ENCODE assay signal across 19 cellular contexts in the genomic region with DNA sequence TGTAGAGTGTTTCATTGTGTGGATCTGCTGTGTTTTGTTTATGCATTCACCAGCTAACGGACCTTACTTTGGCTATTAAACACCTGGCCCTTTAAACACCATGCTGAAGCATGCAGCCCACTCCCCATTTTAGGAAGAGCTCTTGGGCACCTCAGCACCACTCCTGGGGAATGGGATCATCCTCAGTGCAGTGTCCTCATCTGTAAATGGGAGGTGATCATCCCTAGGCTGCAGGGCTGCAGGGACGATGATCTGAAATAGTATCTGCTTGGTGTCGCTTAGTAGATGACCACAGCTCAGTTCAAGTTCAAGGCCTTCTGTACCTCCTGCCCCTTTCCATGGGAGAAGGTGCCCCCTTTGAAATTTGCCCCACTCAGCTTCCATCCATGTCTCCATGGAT.
DNase-seq lines count a peak whose midpoint lies in the region; ATAC-seq and TF ChIP-seq lines count a peak whose summit lies in the region.
"Had no signal": no experiment of that assay in that cellular context is flagged by ENCODE, and none has a peak within 500 bp of the region (broad histone marks: within the 10 kb centered on the region; RNA-seq: fewer than 3 reads in every experiment).

No MANE protein-coding gene starts in this region.

- no peak for DNase-seq in Karpas-422
- peak; percentile 53 for DNase-seq in esophagus muscularis mucosa (ENCODE audit: extremely low spot score)
- DNase-seq in GM13976 (ENCODE audit: low spot score) = no peak
- no peak for DNase-seq in colonic mucosa
- DNase-seq in retina = no peak
- DNase-seq: 8988T; CD4-positive, alpha-beta T cell; DMS79 treated with DMSO at 0.1 percent for 48 hours; GF-D8; H7; HFFc6; KBM-7 had no signal

- H3K79me2 ChIP-seq in Karpas-422 (ENCODE audit: low read length) = no peaks in the 10 kb centered on the region

- TF ChIP-seq POLR2A in esophagus muscularis mucosa (IDR thresholded peaks at IDR 0.05; ENCODE audit: low read depth) = no peak

- peaks cover 40% of the 10 kb centered on the region for H3K4me1 Mint-ChIP-seq in nephron
- H3K4me1 Mint-ChIP-seq: IgD-negative memory B cell had no signal

- H3K9me3 ChIP-seq in BLaER1 (no peaks in the 10 kb centered on the region), Karpas-422 (ENCODE audit: low read length) (no peaks in the 10 kb centered on the region), esophagus muscularis mucosa (no peaks in the 10 kb centered on the region), colonic mucosa (no peaks in the 10 kb centered on the region)

- H3K4me3 ChIP-seq in BLaER1 (no peak overlapping the region), Karpas-422 (ENCODE audit: low read length) (peak overlapping the region; percentile 12; the same call in 1 of the 2 replicates), esophagus muscularis mucosa (no peak overlapping the region), colonic mucosa (no peak overlapping the region)
- H3K4me3 ChIP-seq: GM23338 had no signal

- TF ChIP-seq EP300 in esophagus muscularis mucosa (IDR thresholded peaks at IDR 0.05) = no peak

- no peak overlapping the region for H3K27ac ChIP-seq in BLaER1
- no peak overlapping the region for H3K27ac ChIP-seq in Karpas-422 (ENCODE audit: low read length)
- no peak overlapping the region for H3K27ac ChIP-seq in esophagus muscularis mucosa (replicated peaks in 1 of 4)
- no peak overlapping the region for H3K27ac ChIP-seq in colonic mucosa

- H4K20me1 ChIP-seq in BLaER1 = no peaks in the 10 kb centered on the region
- no peaks in the 10 kb centered on the region for H4K20me1 ChIP-seq in Karpas-422 (ENCODE audit: insufficient read depth, low read depth, low read length)

- no peaks in the 10 kb centered on the region for H3K9me2 ChIP-seq in Karpas-422 (replicated peaks; ENCODE audit: insufficient read depth, low read length)

- TF ChIP-seq CTCF in esophagus muscularis mucosa (IDR thresholded peaks at IDR 0.05) = no peak
- TF ChIP-seq CTCF in nephron (IDR thresholded peaks at IDR 0.05; ENCODE audit: unreplicated experiment in 3 of 3) = no peak
- no peak for TF ChIP-seq CTCF in GM13976 (IDR thresholded peaks at IDR 0.05; ENCODE audit: borderline replicate concordance, control extremely low read depth, extremely low read depth, insufficient read depth, missing control alignments)
- no peak for TF ChIP-seq CTCF in colonic mucosa (IDR thresholded peaks at IDR 0.05)

- intact Hi-C loops in esophagus muscularis mucosa (cut with DNase I) (no loop called here), colonic mucosa (cut with DNase I) (no loop called here)

- H3K4me1 ChIP-seq in BLaER1 (peaks cover 25% of the 10 kb centered on the region), Karpas-422 (ENCODE audit: low read length) (peaks cover 24% of the 10 kb centered on the region), esophagus muscularis mucosa (peaks cover 0 to 20% (median 6%) of the 10 kb centered on the region in 4 donors), colonic mucosa (no peaks in the 10 kb centered on the region)

- H3K27ac Mint-ChIP-seq in nephron = peak overlapping the region in 2 of 3 experiments; percentile 12 to 52
- H3K27ac Mint-ChIP-seq: CD4-positive, alpha-beta T cell; GM23338; HFFc6; IgD-negative memory B cell had no signal

- ATAC-seq in GM18909 (IDR thresholded peaks at IDR 0.05; ENCODE audit: poor library complexity, unreplicated experiment) = no peak
- ATAC-seq: GM23338, HCT116, HepG2 had no signal

- peak overlapping the region; percentile 29; the same call in 1 of the 2 replicates for H3K4me2 ChIP-seq in BLaER1
- peak overlapping the region; percentile 46 for H3K4me2 ChIP-seq in Karpas-422 (ENCODE audit: low read depth, low read length, poor library complexity, severe bottlenecking)
- H3K4me2 ChIP-seq: GM23338 had no signal

- H3K9me3 Mint-ChIP-seq in nephron = peaks cover under 1% of the 10 kb centered on the region
- H3K9me3 Mint-ChIP-seq: CD4-positive, alpha-beta T cell; GM23338; HFFc6; IgD-negative memory B cell had no signal

- 84% methylated on average over 3 of the region's 3 CpGs for WGBS in esophagus muscularis mucosa

- H2AFZ ChIP-seq in Karpas-422 (ENCODE audit: low read length) = no peak overlapping the region
- H2AFZ ChIP-seq: GM23338 had no signal

- H3K27me3 Mint-ChIP-seq in nephron (ENCODE audit: low read depth) = peaks cover 13% of the 10 kb centered on the region
- H3K27me3 Mint-ChIP-seq: CD4-positive, alpha-beta T cell had no signal

- in situ Hi-C loops in GM13976 (cut with MboI; ENCODE audit: low sequenced_read_pairs, unreplicated experiment) = no loop called here

- no peaks in the 10 kb centered on the region for H3K27me3 ChIP-seq in BLaER1
- no peaks in the 10 kb centered on the region for H3K27me3 ChIP-seq in Karpas-422 (ENCODE audit: low read length)
- no peaks in the 10 kb centered on the region for H3K27me3 ChIP-seq in esophagus muscularis mucosa
- no peaks in the 10 kb centered on the region for H3K27me3 ChIP-seq in colonic mucosa

- H3K36me3 ChIP-seq in BLaER1 (no peaks in the 10 kb centered on the region), Karpas-422 (ENCODE audit: insufficient read depth, low read length) (no peaks in the 10 kb centered on the region), esophagus muscularis mucosa (no peaks in the 10 kb centered on the region), colonic mucosa (no peaks in the 10 kb centered on the region)

- no peaks in the 10 kb centered on the region for H3K36me3 Mint-ChIP-seq in nephron (ENCODE audit: low read depth)
- H3K36me3 Mint-ChIP-seq: IgD-negative memory B cell had no signal

- H3K9ac ChIP-seq in BLaER1 = no peak overlapping the region
- no peak overlapping the region for H3K9ac ChIP-seq in Karpas-422 (ENCODE audit: low read length)
- no peak overlapping the region for H3K9ac ChIP-seq in colonic mucosa (ENCODE audit: low read depth in 2 of 2, low read length in 2 of 2)

- no peak overlapping the region for H3K4me3 Mint-ChIP-seq in nephron
- H3K4me3 Mint-ChIP-seq: CD4-positive, alpha-beta T cell; GM23338; HFFc6; IgD-negative memory B cell had no signal
